Comparison of ENCODE assay signal across 1 cellular context in genomic region chr17:75034236-75034908, GRCh38.
A peak's percentile ranks its signal among the peaks of the same experiment; 100 is the strongest.
TF ChIP-seq lines count a peak whose summit lies in the region.

No MANE protein-coding gene starts in this region.

TF ChIP-seq in HepG2, 621 proteins besides CTCF, POLR2A, EP300 and RAD21 (continued from another document and continues in another):
- TF ChIP-seq ZNF318 (CRISPR knock-in tag; IDR thresholded peaks at IDR 0.05) (peak; percentile 91; the same call in 1 of the 2 replicates), XBP1 (CRISPR knock-in tag; IDR thresholded peaks at IDR 0.05) (peak; percentile 43; the same call in 1 of the 2 replicates), ZNF562 (CRISPR knock-in tag; IDR thresholded peaks at IDR 0.05; ENCODE audit: borderline replicate concordance) (no peak), BRD4 (CRISPR knock-in tag; IDR thresholded peaks at IDR 0.05) (peak; percentile 84), SMAD1 (CRISPR knock-in tag; IDR thresholded peaks at IDR 0.05; ENCODE audit: borderline replicate concordance, low read depth) (peak; percentile 85), NBN (conservative IDR thresholded peaks at IDR 0.05) (no peak), ZKSCAN5 (CRISPR knock-in tag; IDR thresholded peaks at IDR 0.05) (peak; percentile 72), HOXA5 (CRISPR knock-in tag; IDR thresholded peaks at IDR 0.05) (peak; percentile 87), FOXP4 (CRISPR knock-in tag; IDR thresholded peaks at IDR 0.05) (peak; percentile 53; the same call in 1 of the 2 replicates), KLF12 (CRISPR knock-in tag; IDR thresholded peaks at IDR 0.05; ENCODE audit: borderline replicate concordance) (peak; percentile 95), TAF15 (IDR thresholded peaks at IDR 0.05; ENCODE audit: low read depth, low read length, poor library complexity, severe bottlenecking) (peak; percentile 90), KLF11 (CRISPR knock-in tag; IDR thresholded peaks at IDR 0.05) (no peak; the same call in 1 of the 2 replicates), ZBTB3 (CRISPR knock-in tag; IDR thresholded peaks at IDR 0.05; ENCODE audit: borderline replicate concordance, low read depth) (no peak), MTA1 (CRISPR knock-in tag; IDR thresholded peaks at IDR 0.05; ENCODE audit: borderline replicate concordance) (0 out of 2 replicates have a peak, but pooled peaks have one; percentile 59), ZBTB7B (CRISPR knock-in tag; IDR thresholded peaks at IDR 0.05) (peak; percentile 92), ZNF709 (CRISPR knock-in tag; IDR thresholded peaks at IDR 0.05) (peak; percentile 91; the same call in 1 of the 2 replicates), BCL6 (CRISPR knock-in tag; IDR thresholded peaks at IDR 0.05) (no peak; the same call in 1 of the 2 replicates), THAP11 (CRISPR knock-in tag; IDR thresholded peaks at IDR 0.05) (peak; percentile 34; the same call in 1 of the 2 replicates), ZNF766 (CRISPR knock-in tag; IDR thresholded peaks at IDR 0.05; ENCODE audit: borderline replicate concordance) (peak; percentile 82), ZSCAN9 (CRISPR knock-in tag; IDR thresholded peaks at IDR 0.05; ENCODE audit: borderline replicate concordance) (peak; percentile 49; the same call in 1 of the 2 replicates), TRIM22 (IDR thresholded peaks at IDR 0.05) (no peak), ZBTB39 (CRISPR knock-in tag; IDR thresholded peaks at IDR 0.05) (no peak), MYNN (CRISPR knock-in tag; IDR thresholded peaks at IDR 0.05; ENCODE audit: low read depth) (no peak; the same call in 1 of the 2 replicates), ZNF574 (CRISPR knock-in tag; IDR thresholded peaks at IDR 0.05) (no peak; the same call in 1 of the 2 replicates), KAT2B (IDR thresholded peaks at IDR 0.05; ENCODE audit: borderline replicate concordance, low read depth, low read length) (no peak), KDM1A (CRISPR knock-in tag; IDR thresholded peaks at IDR 0.05) (peak; percentile 90), ZNF776 (CRISPR knock-in tag; IDR thresholded peaks at IDR 0.05) (peak; percentile 95; the same call in 1 of the 2 replicates), ONECUT2 (CRISPR knock-in tag; IDR thresholded peaks at IDR 0.05) (no peak), BORCS8-MEF2B (CRISPR knock-in tag; IDR thresholded peaks at IDR 0.05) (peak; percentile 91), CREBL2 (CRISPR knock-in tag; IDR thresholded peaks at IDR 0.05; ENCODE audit: borderline replicate concordance) (peak; percentile 91; the same call in 1 of the 2 replicates), ZFP82 (CRISPR knock-in tag; IDR thresholded peaks at IDR 0.05; ENCODE audit: borderline replicate concordance) (peak; percentile 88), TERF1 (CRISPR knock-in tag; IDR thresholded peaks at IDR 0.05) (peak; percentile 15; the same call in 1 of the 2 replicates), KDM5A (IDR thresholded peaks at IDR 0.05; ENCODE audit: borderline replicate concordance, low read length) (no peak), ZNF431 (CRISPR knock-in tag; IDR thresholded peaks at IDR 0.05; ENCODE audit: borderline replicate concordance, low read depth) (peak; percentile 90), DMTF1 (CRISPR knock-in tag; IDR thresholded peaks at IDR 0.05) (peak; percentile 88; the same call in 1 of the 2 replicates), ZNF580 (CRISPR knock-in tag; IDR thresholded peaks at IDR 0.05; ENCODE audit: borderline replicate concordance, low read depth) (peak; percentile 99), ZNF547 (CRISPR knock-in tag; IDR thresholded peaks at IDR 0.05) (no peak; the same call in none of the 2 replicates), ZNF501 (CRISPR knock-in tag; IDR thresholded peaks at IDR 0.05) (peak; percentile 62; the same call in 1 of the 2 replicates), ZNF160 (CRISPR knock-in tag; IDR thresholded peaks at IDR 0.05) (peak; percentile 74), ZNF446 (CRISPR knock-in tag; IDR thresholded peaks at IDR 0.05) (peak; percentile 86; the same call in 1 of the 2 replicates)
